8 cellular contexts compared by ENCODE assay signal in genomic region chr1:109483658-109484518, GRCh38. TPM values are rescaled to one million over a fixed set of nuclear protein-coding genes. Genes with fewer than 3 reads are reported as not detected.
DNase-seq lines count a peak whose midpoint lies in the region; FAIRE-seq and TF ChIP-seq lines count a peak whose summit lies in the region.

Gene ATXN7L2, plus strand, starts transcription at chr1:109483905. Its CDS starts 49 bp downstream, at chr1:109483954.

- DNase-seq in GM03348 (ENCODE audit: low spot score) (peak; percentile 100), HEK293T (ENCODE audit: extremely low spot score) (peak; percentile 100), MV-4-11 (lab: John Stamatoyannopoulos, UW) (peak; percentile 79), SK-N-DZ (ENCODE audit: low spot score) (peak; percentile 89), frontal cortex (ENCODE audit: low spot score in 2 of 2) (peak; percentile 99), nucleus accumbens (lab: John Stamatoyannopoulos, UW) (peak; percentile 56 to 99 (median 92)), superior temporal gyrus (ENCODE audit: extremely low spot score) (peak; percentile 93)
- peak; percentile 91 for DNase-seq in activated naive CD4-positive, alpha-beta T cell treated with Interleukin-2 at 50 U/mL for 16 hours

- CTCF ChIA-PET in HEK293T (lab: Yijun Ruan, JAX) = interaction anchor here (0.6 to 2.9 kb wide), 2 partner anchors 10 to 31 kb away, joined by 3 to 12 read pairs; partner anchors contain the start of gene CYB561D1

- FAIRE-seq in frontal cortex (lab: Jason Lieb, UNC) = no peak

- POLR2A ChIA-PET in HEK293T (lab: Yijun Ruan, JAX) = interaction anchor here (1.0 to 3.0 kb wide), 9 partner anchors 10 to 231 kb away, joined by 4 to 14 read pairs (median 7); partner anchors contain the start of genes AMIGO1, CYB561D1 and PSMA5

TF ChIP-seq in HEK293T, 16 proteins besides CTCF, POLR2A, EP300 and RAD21:
- TF ChIP-seq FOXM1 (IDR thresholded peaks at IDR 0.05; ENCODE audit: borderline replicate concordance) = peak; percentile 99
- TF ChIP-seq CTBP1 (IDR thresholded peaks at IDR 0.05; ENCODE audit: borderline replicate concordance) = peak; percentile 76; the same call in 1 of the 2 replicates
- no peak for TF ChIP-seq FOXA1 (IDR thresholded peaks at IDR 0.05)
- TF ChIP-seq L3MBTL2 (conservative IDR thresholded peaks at IDR 0.05) = peak; percentile 92
- 0 out of 2 replicates have a peak, but pooled peaks have one; percentile 20 for TF ChIP-seq ELF4 (IDR thresholded peaks at IDR 0.05)
- TF ChIP-seq HDGF (IDR thresholded peaks at IDR 0.05; ENCODE audit: borderline replicate concordance) = no peak
- no peak for TF ChIP-seq SP1 (IDR thresholded peaks at IDR 0.05)
- TF ChIP-seq ZNF384 (IDR thresholded peaks at IDR 0.05) = no peak
- peak; percentile 86 for TF ChIP-seq LEF1 (IDR thresholded peaks at IDR 0.05; ENCODE audit: borderline replicate concordance)
- no peak for TF ChIP-seq SUZ12 (IDR thresholded peaks at IDR 0.05)
- no peak for TF ChIP-seq NFRKB (IDR thresholded peaks at IDR 0.05)
- no peak for TF ChIP-seq BHLHE40 (IDR thresholded peaks at IDR 0.05; ENCODE audit: borderline replicate concordance)
- TF ChIP-seq FOXK2 (IDR thresholded peaks at IDR 0.05) = no peak
- TF ChIP-seq TARDBP (IDR thresholded peaks at IDR 0.05) = peak; percentile 48
- TF ChIP-seq PKNOX1 (IDR thresholded peaks at IDR 0.05) = no peak
- TF ChIP-seq ARNT (IDR thresholded peaks at IDR 0.05) = peak; percentile 54
TF ChIP-seq in HEK293T: peak in this region for 7.

RNA-seq across cellular contexts. Expression of gene ATXN7L2, which starts in this region (rescaled TPM):
- polyA plus RNA-seq in SK-N-DZ (2014; cell fraction: cytosol; rRNA removed) = 11.1 and 15.7 TPM in 2 replicates
- polyA plus RNA-seq in SK-N-DZ (2014; cell fraction: nucleus; rRNA removed) = 43.6 and 59.5 TPM in 2 replicates
- total RNA-seq in frontal cortex = 4.9 TPM

Comparison
In these comparisons a context has a peak if more than half of its experiments do, and no peak if none do; other contexts are left out.
1. Peak in every context shown above with its lines: DNase-seq.